Comparison of ENCODE assay signal across 15 cellular contexts in genomic region chr1:53139911-53140310, GRCh38. TPM values are rescaled to one million over a fixed set of nuclear protein-coding genes. Genes with fewer than 3 reads are reported as not detected.
A peak's percentile ranks its signal among the peaks of the same experiment; 100 is the strongest.
DNase-seq lines count a peak whose midpoint lies in the region; ATAC-seq and TF ChIP-seq lines count a peak whose summit lies in the region.
"Had no signal": no experiment of that assay in that cellular context is flagged by ENCODE, and none has a peak within 500 bp of the region (broad histone marks: within the 10 kb centered on the region; RNA-seq: fewer than 3 reads in every experiment).

No MANE protein-coding gene starts in this region.

- no peak for TF ChIP-seq CTCF in fibroblast of mammary gland (conservative IDR thresholded peaks at IDR 0.05; ENCODE audit: control insufficient read depth, insufficient read depth, low read depth, low read length)

- no peak overlapping the region for H3K4me3 ChIP-seq in fibroblast of mammary gland (ENCODE audit: control insufficient read depth, low read depth, low read length)
- H3K4me3 ChIP-seq: prostate gland had no signal

- peak; percentile 7 for ATAC-seq in sciatic nerve
- ATAC-seq in GM18520 (IDR thresholded peaks at IDR 0.05; ENCODE audit: unreplicated experiment) = no peak
- ATAC-seq: activated CD8-positive, alpha-beta memory T cell treated with anti-CD3 and anti-CD28 coated beads, Interleukin-2, amount 10 ng/mL, durations not matched to agents 7 days and 5 days had no signal

- peak; percentile 45 for DNase-seq in EH (ENCODE audit: low read depth)
- DNase-seq in amniotic epithelial cell (ENCODE audit: low read depth) = peak; percentile 96
- DNase-seq in fibroblast of mammary gland (ENCODE audit: low read depth) = peak; percentile 79
- DNase-seq in sciatic nerve (ENCODE audit: low spot score) = no peak
- no peak for DNase-seq in foreskin melanocyte
- no peak for DNase-seq in occipital lobe (lab: John Stamatoyannopoulos, UW)
- no peak for DNase-seq in putamen (ENCODE audit: low spot score)
- DNase-seq: effector CD8-positive, alpha-beta T cell; NCI-H1105; NCI-H69; SIG-M5 had no signal

- intact Hi-C loops in sciatic nerve (cut with DNase I) = no loop called here

RNA-seq across cellular contexts. Expression of gene SLC1A7, which starts 2.5 kb away (rescaled TPM):
- 0.89 TPM for total RNA-seq in sciatic nerve
- total RNA-seq in occipital lobe = not detected
- total RNA-seq: activated CD8-positive, alpha-beta memory T cell treated with anti-CD3 and anti-CD28 coated beads, Interleukin-2, amount 10 ng/mL, durations not matched to agents 7 days and 5 days; HT1080 had no signal

RNA-seq across cellular contexts. Expression of gene CPT2, which starts 56.7 kb away (rescaled TPM):
- total RNA-seq in sciatic nerve = 10.1 TPM
- total RNA-seq in occipital lobe = 4.2 TPM

Comparison
In these comparisons a context has a peak if more than half of its experiments do, and no peak if none do; other contexts are left out.
1. DNase-seq: peak in EH (single experiment), amniotic epithelial cell (single experiment) and fibroblast of mammary gland (single experiment); none in sciatic nerve (single experiment), foreskin melanocyte (single experiment), occipital lobe (single experiment) and putamen (single experiment).